14 cellular contexts compared by ENCODE assay signal in genomic region chr16:979859-980594, GRCh38. TPM values are rescaled to one million over a fixed set of nuclear protein-coding genes. Genes with fewer than 3 reads are reported as not detected.
DNase-seq lines count a peak whose midpoint lies in the region; TF ChIP-seq lines count a peak whose summit lies in the region.
"Had no signal": no experiment of that assay in that cellular context is flagged by ENCODE, and none has a peak within 500 bp of the region (broad histone marks: within the 10 kb centered on the region; RNA-seq: fewer than 3 reads in every experiment).

No MANE protein-coding gene starts in this region.

- H3K9me3 Mint-ChIP-seq in Calu3 (ENCODE audit: low read depth, unreplicated experiment) = no peaks in the 10 kb centered on the region
- H3K9me3 Mint-ChIP-seq in activated T-helper 2 cell treated with anti-CD3 and anti-CD28 coated beads, Interferon-gamma antibody, Interleukin-2, Interleukin-4, amounts not matched to agents 10 μg/mL and 5 μg/mL and 100 μg/mL, durations not matched to agents 14 hours and 24 hours and 36 hours = no peaks in the 10 kb centered on the region

- H3K9me3 ChIP-seq in WERI-Rb-1 (ENCODE audit: severe bottlenecking) (no peaks in the 10 kb centered on the region), iPS-20b (ENCODE audit: insufficient read depth, low read depth, low read length) (no peaks in the 10 kb centered on the region)
- H3K9me3 ChIP-seq: neutrophil had no signal

- intact Hi-C loops in Calu3 (cut with micrococcal nuclease; ENCODE audit: unreplicated experiment) = no loop called here
- intact Hi-C loops in activated T-helper 2 cell treated with anti-CD3 and anti-CD28 coated beads, Interferon-gamma antibody, Interleukin-2, Interleukin-4, amounts not matched to agents 10 μg/mL and 5 μg/mL and 100 μg/mL, durations not matched to agents 14 hours and 24 hours and 36 hours (cut with micrococcal nuclease) = no loop called here

- peaks cover 6% of the 10 kb centered on the region for H3K36me3 Mint-ChIP-seq in Calu3 (ENCODE audit: insufficient read depth, unreplicated experiment)
- H3K36me3 Mint-ChIP-seq in activated T-helper 2 cell treated with anti-CD3 and anti-CD28 coated beads, Interferon-gamma antibody, Interleukin-2, Interleukin-4, amounts not matched to agents 10 μg/mL and 5 μg/mL and 100 μg/mL, durations not matched to agents 14 hours and 24 hours and 36 hours (ENCODE audit: low read depth) = no peaks in the 10 kb centered on the region

- H3K4me3 ChIP-seq in WERI-Rb-1 (ENCODE audit: low read depth, low read length) (peak overlapping the region; percentile 66), iPS-20b (ENCODE audit: low read length) (peak overlapping the region; percentile 57; the same call in 1 of the 2 replicates), skeletal muscle cell (ENCODE audit: low read depth, low read length) (peak overlapping the region; percentile 54)

- CTCF ChIA-PET in Calu3 (lab: Charles Lee) = no interaction called here

- H3K4me3 Mint-ChIP-seq in Calu3 (ENCODE audit: low read depth, unreplicated experiment) = peak overlapping the region; percentile 24
- H3K4me3 Mint-ChIP-seq in activated T-helper 2 cell treated with anti-CD3 and anti-CD28 coated beads, Interferon-gamma antibody, Interleukin-2, Interleukin-4, amounts not matched to agents 10 μg/mL and 5 μg/mL and 100 μg/mL, durations not matched to agents 14 hours and 24 hours and 36 hours (ENCODE audit: low read depth) = no peak overlapping the region

- DNase-seq in Calu3 = no peak
- no peak for DNase-seq in WERI-Rb-1
- no peak for DNase-seq in skeletal muscle cell (ENCODE audit: low read depth)
- no peak for DNase-seq in activated T-helper 2 cell treated with anti-CD3 and anti-CD28 coated beads, Interferon-gamma antibody, Interleukin-2, Interleukin-4, amounts not matched to agents 10 μg/mL and 5 μg/mL and 100 μg/mL, durations not matched to agents 14 hours and 24 hours and 36 hours (ENCODE audit: low spot score)
- no peak for DNase-seq in AG08395 (ENCODE audit: low spot score)
- no peak for DNase-seq in NCI-H2171 treated with DMSO at 0.1 percent for 48 hours (lab: John Stamatoyannopoulos, UW)
- DNase-seq in NCI-H69 (lab: John Stamatoyannopoulos, UW) = no peak
- DNase-seq: amniotic stem cell; DND-41; Karpas-422; NK-92 treated with Interleukin-12 subunit alpha and Interleukin-12 subunit beta, amount 100 ng/mL, for 24 hours had no signal

- no peak overlapping the region for H3K9ac ChIP-seq in iPS-20b (ENCODE audit: low read depth, low read length)

- H3K27me3 ChIP-seq in WERI-Rb-1 (ENCODE audit: insufficient read depth, low read depth, severe bottlenecking) (peaks cover 13% of the 10 kb centered on the region), iPS-20b (ENCODE audit: insufficient read depth, low read length) (peaks cover 57% of the 10 kb centered on the region)

- H3K27me3 Mint-ChIP-seq in Calu3 (ENCODE audit: unreplicated experiment) = peaks cover 57% of the 10 kb centered on the region
- peaks cover 22% of the 10 kb centered on the region for H3K27me3 Mint-ChIP-seq in activated T-helper 2 cell treated with anti-CD3 and anti-CD28 coated beads, Interferon-gamma antibody, Interleukin-2, Interleukin-4, amounts not matched to agents 10 μg/mL and 5 μg/mL and 100 μg/mL, durations not matched to agents 14 hours and 24 hours and 36 hours (ENCODE audit: low read depth)

- H3K27ac Mint-ChIP-seq in Calu3 (ENCODE audit: unreplicated experiment) = no peak overlapping the region
- H3K27ac Mint-ChIP-seq in activated T-helper 2 cell treated with anti-CD3 and anti-CD28 coated beads, Interferon-gamma antibody, Interleukin-2, Interleukin-4, amounts not matched to agents 10 μg/mL and 5 μg/mL and 100 μg/mL, durations not matched to agents 14 hours and 24 hours and 36 hours = no peak overlapping the region

- peaks cover 27% of the 10 kb centered on the region for H3K4me1 Mint-ChIP-seq in Calu3 (ENCODE audit: low read depth, unreplicated experiment)
- no peaks in the 10 kb centered on the region for H3K4me1 Mint-ChIP-seq in activated T-helper 2 cell treated with anti-CD3 and anti-CD28 coated beads, Interferon-gamma antibody, Interleukin-2, Interleukin-4, amounts not matched to agents 10 μg/mL and 5 μg/mL and 100 μg/mL, durations not matched to agents 14 hours and 24 hours and 36 hours (ENCODE audit: low read depth)

- H3K4me1 ChIP-seq in iPS-20b (ENCODE audit: insufficient read depth, low read length) = no peaks in the 10 kb centered on the region; the same call in 1 of the 2 replicates

- H3K36me3 ChIP-seq in WERI-Rb-1 (no peaks in the 10 kb centered on the region), iPS-20b (ENCODE audit: insufficient read depth, low read depth, low read length) (no peaks in the 10 kb centered on the region)
- H3K36me3 ChIP-seq: neutrophil had no signal

- TF ChIP-seq CTCF in Calu3 (IDR thresholded peaks at IDR 0.05; ENCODE audit: unreplicated experiment) (no peak), WERI-Rb-1 (IDR thresholded peaks at IDR 0.05; ENCODE audit: low read depth, low read length) (no peak)

- H3K27ac ChIP-seq in WERI-Rb-1 (no peak overlapping the region), iPS-20b (ENCODE audit: low read length) (no peak overlapping the region)
- H3K27ac ChIP-seq: neutrophil had no signal

- no TSS peak for BruUV-seq in Calu3 (replicated peaks; lab: Mats Ljungman, UMichigan)

RNA-seq across cellular contexts. Expression of gene SOX8, which starts 1.5 kb away (rescaled TPM):
- 0.92 and 1.2 TPM in 2 replicates for total RNA-seq in Calu3 (2022)
- 0.78 and 1.2 TPM in 2 replicates for total RNA-seq in activated T-helper 2 cell treated with anti-CD3 and anti-CD28 coated beads, Interferon-gamma antibody, Interleukin-2, Interleukin-4, amounts not matched to agents 10 μg/mL and 5 μg/mL and 100 μg/mL, durations not matched to agents 14 hours and 24 hours and 36 hours
- total RNA-seq: fibroblast of lung had no signal

RNA-seq across cellular contexts. Expression of gene LMF1, which starts 9.2 kb away (rescaled TPM):
- 31.9 and 34.6 TPM in 2 replicates for total RNA-seq in Calu3 (2022)
- 14.0 and 14.3 TPM in 2 replicates for total RNA-seq in activated T-helper 2 cell treated with anti-CD3 and anti-CD28 coated beads, Interferon-gamma antibody, Interleukin-2, Interleukin-4, amounts not matched to agents 10 μg/mL and 5 μg/mL and 100 μg/mL, durations not matched to agents 14 hours and 24 hours and 36 hours
